22 cellular contexts compared by ENCODE assay signal in genomic region chr7:30514177-30514576, GRCh38. TPM values are rescaled to one million over a fixed set of nuclear protein-coding genes. Genes with fewer than 3 reads are reported as not detected.
DNase-seq lines count a peak whose midpoint lies in the region; ATAC-seq, FAIRE-seq and TF ChIP-seq lines count a peak whose summit lies in the region.
"Had no signal": no experiment of that assay in that cellular context is flagged by ENCODE, and none has a peak within 500 bp of the region (broad histone marks: within the 10 kb centered on the region; RNA-seq: fewer than 3 reads in every experiment).

No MANE protein-coding gene starts in this region.

- no peaks in the 10 kb centered on the region for H3K27me3 ChIP-seq in dorsolateral prefrontal cortex
- no peaks in the 10 kb centered on the region for H3K27me3 ChIP-seq in left lung
- H3K27me3 ChIP-seq: BLaER1 had no signal

- no peaks in the 10 kb centered on the region for H3K36me3 ChIP-seq in left lung
- H3K36me3 ChIP-seq: BLaER1 had no signal

- H3K4me1 ChIP-seq in left lung, result peaks cover 0 to 12% of the 10 kb centered on the region in 2 donors
- H3K4me1 ChIP-seq: BLaER1 had no signal

- H3K4me3 ChIP-seq in dorsolateral prefrontal cortex (no peak overlapping the region), left lung (no peak overlapping the region)
- H3K4me3 ChIP-seq: BLaER1, GM23248 had no signal

- H3K27ac ChIP-seq in VCaP (peak overlapping the region; percentile 98), dorsolateral prefrontal cortex (peak overlapping the region in 35 of 59 donors; percentile 2 to 65 (median 39)), left lung (no peak overlapping the region)
- H3K27ac ChIP-seq: 22Rv1, BLaER1, C4-2B, GM23248 had no signal

- DNase-seq in Right ventricle myocardium superior (no peak), cardiac septum (ENCODE audit: low spot score) (no peak), GM18507 (ENCODE audit: extremely low spot score, insufficient read length, low read depth) (no peak), dorsolateral prefrontal cortex (no peak), left lung (no peak)
- DNase-seq: CD4-positive, CD25-positive, alpha-beta regulatory T cell; CD8-positive, alpha-beta T cell; DMS 273 treated with DMSO at 0.1 percent for 48 hours; DMS79 treated with DMSO at 0.1 percent for 48 hours; GF-D8; GM23248; H9 had no signal

- intact Hi-C loops in Right ventricle myocardium superior (cut with DNase I) (no loop called here), cardiac septum (cut with DNase I) (loop anchor here (5.0 kb wide), 1 partner anchor 48 kb away; no protein-coding TSS in a partner anchor), dorsolateral prefrontal cortex (cut with DNase I) (no loop called here), left lung (cut with DNase I) (loop anchor here in 1 of 2 donors (10.0 kb wide), 1 partner anchor 51 kb away; no protein-coding TSS in a partner anchor)

- ATAC-seq in Right ventricle myocardium superior (ENCODE audit: poor library complexity) (peak; percentile 22), HG03354 (IDR thresholded peaks at IDR 0.05; ENCODE audit: poor library complexity, severe bottlenecking, unreplicated experiment) (no peak), left lung (no peak), GM18868 (IDR thresholded peaks at IDR 0.05; ENCODE audit: unreplicated experiment) (no peak)
- ATAC-seq: CD8-positive, alpha-beta T cell; HCT116 had no signal

- TF ChIP-seq CTCF in VCaP (conservative IDR thresholded peaks at IDR 0.05), result no peak
- no peak for TF ChIP-seq CTCF in dorsolateral prefrontal cortex (IDR thresholded peaks at IDR 0.05 in 54 of 56, conservative IDR thresholded peaks at IDR 0.05 in 2 of 56; ENCODE audit: low read depth in 1 of 56, partially characterized antibody in 56 of 56)
- no peak for TF ChIP-seq CTCF in left lung (IDR thresholded peaks at IDR 0.05)

- FAIRE-seq in GM18507 (lab: Jason Lieb, UNC), result peak; percentile 9
- FAIRE-seq: D721Med, GM12891, GM19239 had no signal

- no peaks in the 10 kb centered on the region for H3K9me3 ChIP-seq in left lung
- H3K9me3 ChIP-seq: BLaER1 had no signal

RNA-seq across cellular contexts. Expression of gene GGCT, which starts 9.5 kb away (rescaled TPM):
- total RNA-seq in Right ventricle myocardium superior (17.4 TPM), cardiac septum (20.8 TPM), dorsolateral prefrontal cortex (10 to 100 TPM; 14.1 to 56.5 (median 30.5) TPM), left lung (10 to 100 TPM; 41.9 to 42.9 TPM)

RNA-seq across cellular contexts. Expression of gene NOD1, which starts 35.6 kb away (rescaled TPM):
- 7.6 TPM for total RNA-seq in Right ventricle myocardium superior
- 13.2 TPM for total RNA-seq in cardiac septum
- total RNA-seq in dorsolateral prefrontal cortex, result 10 to 100 TPM in 8 of 120 experiments, 1 to 10 TPM in 112; 2.5 to 12.4 (median 5.4) TPM
- total RNA-seq in left lung, result 10 to 100 TPM; 18.4 to 22.6 TPM

Comparison
In these comparisons a context has a peak if more than half of its experiments do, and no peak if none do; other contexts are left out.
1. H3K27ac ChIP-seq: peak in VCaP (single experiment) and dorsolateral prefrontal cortex (35 of 59); none in left lung (0 of 2).